In the genomic region with DNA sequence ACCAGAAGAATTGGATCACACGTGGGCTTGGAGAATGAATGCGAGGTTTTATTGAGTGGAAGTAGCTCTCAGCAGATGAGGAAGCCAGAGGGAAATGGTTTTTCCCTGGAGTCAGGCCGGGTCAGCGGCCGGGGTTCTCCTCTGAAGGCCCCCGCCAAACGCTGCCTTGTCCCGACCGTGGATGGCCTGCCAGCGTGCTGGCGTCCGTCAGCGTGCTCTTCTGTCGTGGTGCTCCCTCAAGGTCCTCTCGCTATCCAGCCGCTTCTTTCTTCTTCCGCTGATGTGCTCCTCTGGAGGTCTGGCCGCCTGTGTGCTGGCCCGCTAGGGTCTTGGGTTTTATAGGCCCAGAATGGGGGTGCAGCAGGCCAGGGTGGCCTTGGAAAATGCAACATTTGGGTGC, we compare ENCODE assay signal across 17 cellular contexts.
A peak's percentile ranks its signal among the peaks of the same experiment; 100 is the strongest.
DNase-seq lines count a peak whose midpoint lies in the region; ATAC-seq, FAIRE-seq and TF ChIP-seq lines count a peak whose summit lies in the region.
"Had no signal": no experiment of that assay in that cellular context is flagged by ENCODE, and none has a peak within 500 bp of the region (broad histone marks: within the 10 kb centered on the region; RNA-seq: fewer than 3 reads in every experiment).

No MANE protein-coding gene starts in this region.

- H3K18ac ChIP-seq in H9 (ENCODE audit: insufficient read length, low read depth, low read length) = no peak overlapping the region

- H3K27ac Mint-ChIP-seq in H9 (peak overlapping the region in 2 of 3 experiments; percentile 59 to 64; a peak in 3 of 7 replicates), immature natural killer cell (no peak overlapping the region)
- H3K27ac Mint-ChIP-seq: CD14-positive monocyte; CD4-positive, alpha-beta memory T cell had no signal

- H2AK5ac ChIP-seq in H9 (ENCODE audit: insufficient read length, low read length) = no peak overlapping the region

- no peak overlapping the region for H2BK20ac ChIP-seq in H9 (ENCODE audit: low read depth, low read length, poor library complexity, severe bottlenecking)

- no peak overlapping the region for H3K23ac ChIP-seq in H9 (ENCODE audit: insufficient read length, low read depth, low read length)

- H3K4ac ChIP-seq in H9 (ENCODE audit: low read depth, low read length) = no peak overlapping the region

- no TSS peak for BruUV-seq in K562 (replicated peaks; lab: Mats Ljungman, UMichigan)

- in situ Hi-C loops in K562 (cut with MboI) = no loop called here

- no peak overlapping the region; the same call in 1 of the 2 replicates for H3K14ac ChIP-seq in H9 (ENCODE audit: insufficient read depth, low read length)

- no peak overlapping the region for H4K91ac ChIP-seq in H9 (ENCODE audit: insufficient read length, low read depth, low read length)

- DNase-seq in D341Med (ENCODE audit: low spot score) (peak; percentile 14), H9 (no peak), K562 (ENCODE audit: extremely low read depth in 1 of 4, low spot score in 3 of 4) (peak in 1 of 4 experiments; percentile 28), mesenteric fat pad (ENCODE audit: low spot score) (peak; percentile 47), HT-29 (ENCODE audit: low spot score) (no peak), immature natural killer cell (no peak), SIG-M5 (lab: John Stamatoyannopoulos, UW) (no peak), MM.1S (no peak)
- DNase-seq: 8988T; CD4-positive, alpha-beta memory T cell; DMS79 treated with DMSO at 0.1 percent for 48 hours; EL; GM23248 had no signal

- H3K36me3 ChIP-seq in K562 (ENCODE audit: control insufficient read depth, insufficient read depth, low read length) (no peaks in the 10 kb centered on the region), MM.1S (replicated peaks; ENCODE audit: insufficient read depth, low read length) (no peaks in the 10 kb centered on the region)
- H3K36me3 ChIP-seq: BLaER1 had no signal

- TF ChIP-seq POLR2A in K562 (conservative IDR thresholded peaks at IDR 0.05) = no peak

- H3K27ac ChIP-seq in H9 (ENCODE audit: insufficient read length, low read depth, low read length) = no peak overlapping the region
- no peak overlapping the region for H3K27ac ChIP-seq in K562 (ENCODE audit: extremely low read depth, low read depth, low read length)
- no peak overlapping the region for H3K27ac ChIP-seq in MM.1S (ENCODE audit: low read length)
- H3K27ac ChIP-seq: BLaER1, GM23248 had no signal

- CTCF ChIA-PET in K562 (lab: Yijun Ruan, JAX; ENCODE audit: low intra/inter-chr PET ratio) = no interaction called here

- no peaks in the 10 kb centered on the region for H3K27me3 ChIP-seq in H9 (ENCODE audit: insufficient read depth, low read length)
- H3K27me3 ChIP-seq in K562 (ENCODE audit: control insufficient read depth in 2 of 2, insufficient read depth in 2 of 2, low read length in 2 of 2) = no peaks in the 10 kb centered on the region
- H3K27me3 ChIP-seq in MM.1S (replicated peaks; ENCODE audit: insufficient read depth, low read length) = no peaks in the 10 kb centered on the region
- H3K27me3 ChIP-seq: BLaER1 had no signal

- H3K23me2 ChIP-seq in H9 (ENCODE audit: insufficient read length, low read depth, low read length, poor library complexity, severe bottlenecking) = no peaks in the 10 kb centered on the region

- no peak overlapping the region for H3K56ac ChIP-seq in H9 (ENCODE audit: insufficient read length, low read depth, low read length)

- ATAC-seq in K562 = no peak
- ATAC-seq: GM12878 had no signal

- whole genome bisulfite sequencing in H9 (ENCODE audit: extremely low coverage, insufficient read length, low lambda C conversion rate) = no CpG with 5 or more reads among the region's 19 CpGs
- 5% methylated on average over 10 of the region's 19 CpGs for WGBS in K562 (ENCODE audit: insufficient coverage, low coverage, missing lambda C conversion rate)

- H3K9me1 ChIP-seq in K562 (ENCODE audit: control insufficient read depth, insufficient read depth, low read length) = no peaks in the 10 kb centered on the region

- no peak overlapping the region for H2BK15ac ChIP-seq in H9 (ENCODE audit: low read depth, low read length)

- no peak for TF ChIP-seq CTCF in H9 (conservative IDR thresholded peaks at IDR 0.05)
- no peak for TF ChIP-seq CTCF in K562 (IDR thresholded peaks at IDR 0.05 in 2 of 3, conservative IDR thresholded peaks at IDR 0.05 in 1 of 3; ENCODE audit: insufficient read depth in 2 of 3, low read depth in 1 of 3, low read length in 3 of 3)
- TF ChIP-seq CTCF in MM.1S (IDR thresholded peaks at IDR 0.05; ENCODE audit: low read length) = no peak

- no peak overlapping the region for H3K4me2 ChIP-seq in H9 (ENCODE audit: insufficient read depth, insufficient read length, low read length)
- no peak overlapping the region for H3K4me2 ChIP-seq in K562 (ENCODE audit: insufficient read depth, low read length)
- H3K4me2 ChIP-seq in MM.1S (ENCODE audit: low read depth, low read length) = no peak overlapping the region
- H3K4me2 ChIP-seq: BLaER1 had no signal

- H2BK12ac ChIP-seq in H9 (ENCODE audit: insufficient read length, low read depth, low read length) = no peak overlapping the region

- intact Hi-C loops in K562 (cut with micrococcal nuclease) = no loop called here

- TF ChIP-seq EP300 in K562 (IDR thresholded peaks at IDR 0.05; ENCODE audit: low read length) = no peak

- H3F3A ChIP-seq in MM.1S (ENCODE audit: insufficient read depth, low read length) = no peaks in the 10 kb centered on the region

- no peak for TF ChIP-seq RAD21 in K562 (CRISPR knock-in tag; conservative IDR thresholded peaks at IDR 0.05 in 1 of 2, IDR thresholded peaks at IDR 0.05 in 1 of 2)

- no peak overlapping the region for H2AFZ ChIP-seq in H9 (ENCODE audit: low read length)
- no peak overlapping the region for H2AFZ ChIP-seq in K562 (ENCODE audit: low read depth, low read length)
- no peak overlapping the region for H2AFZ ChIP-seq in MM.1S (ENCODE audit: low read length)
- H2AFZ ChIP-seq: GM23248 had no signal

- H3K4me1 Mint-ChIP-seq in H9 (peaks cover 0 to 7% of the 10 kb centered on the region in 2 experiments; a peak in 2 of 4 replicates), immature natural killer cell (no peaks in the 10 kb centered on the region)
- H3K4me1 Mint-ChIP-seq: CD14-positive monocyte; CD4-positive, alpha-beta memory T cell had no signal

- H3K9ac ChIP-seq in H9 (ENCODE audit: extremely low read depth, insufficient read length, low read length) (no peak overlapping the region), K562 (ENCODE audit: insufficient read depth in 1 of 2, low read depth in 2 of 2, low read length in 2 of 2) (no peak overlapping the region), MM.1S (ENCODE audit: low read length) (no peak overlapping the region)
- H3K9ac ChIP-seq: BLaER1, GM23248 had no signal

- no peak overlapping the region for H4K5ac ChIP-seq in H9 (ENCODE audit: insufficient read length, low read depth, low read length)

- H3T11ph ChIP-seq in H9 (ENCODE audit: low read length) = no peak overlapping the region

- no peaks in the 10 kb centered on the region for H3K9me3 Mint-ChIP-seq in H9
- peaks cover 0 to 15% (median 6%) of the 10 kb centered on the region in 6 donors for H3K9me3 Mint-ChIP-seq in immature natural killer cell

- H3K36me3 Mint-ChIP-seq in H9 (ENCODE audit: insufficient read depth in 1 of 3, low read depth in 3 of 3) = no peaks in the 10 kb centered on the region
- H3K36me3 Mint-ChIP-seq in immature natural killer cell = no peaks in the 10 kb centered on the region
- H3K36me3 Mint-ChIP-seq: CD14-positive monocyte; CD4-positive, alpha-beta memory T cell had no signal

- H4K20me1 ChIP-seq in H9 (ENCODE audit: control insufficient read depth, insufficient read depth, insufficient read length) (no peaks in the 10 kb centered on the region), K562 (replicated peaks; ENCODE audit: control insufficient read depth, insufficient read depth, low read length) (no peaks in the 10 kb centered on the region), MM.1S (ENCODE audit: insufficient read depth, low read length) (no peaks in the 10 kb centered on the region)
- H4K20me1 ChIP-seq: BLaER1 had no signal

- H3K79me2 ChIP-seq in H9 (ENCODE audit: insufficient read depth, low read length) (no peaks in the 10 kb centered on the region), K562 (ENCODE audit: control insufficient read depth, insufficient read depth, low read length) (no peaks in the 10 kb centered on the region), MM.1S (ENCODE audit: low read length) (no peaks in the 10 kb centered on the region)

- no peaks in the 10 kb centered on the region for H3K9me2 ChIP-seq in MM.1S (replicated peaks; ENCODE audit: insufficient read depth, low read length)

- no peak overlapping the region for H2BK120ac ChIP-seq in H9 (ENCODE audit: low read depth, low read length, poor library complexity, severe bottlenecking)

- no peak overlapping the region for H3K4me3 Mint-ChIP-seq in H9
- H3K4me3 Mint-ChIP-seq in immature natural killer cell = no peak overlapping the region
- H3K4me3 Mint-ChIP-seq: CD14-positive monocyte; CD4-positive, alpha-beta memory T cell had no signal

- H3K4me1 ChIP-seq in H9 (ENCODE audit: insufficient read depth, low read length) (no peaks in the 10 kb centered on the region), K562 (replicated peaks in 1 of 2; ENCODE audit: control insufficient read depth in 2 of 2, insufficient read depth in 2 of 2, low read length in 2 of 2) (no peaks in the 10 kb centered on the region), MM.1S (ENCODE audit: low read length) (no peaks in the 10 kb centered on the region)
- H3K4me1 ChIP-seq: BLaER1 had no signal

- FAIRE-seq in K562 (lab: Jason Lieb, UNC) = no peak
- FAIRE-seq: GM12878, H54 had no signal

- H3K9me3 ChIP-seq in H9 (ENCODE audit: control insufficient read depth, low read depth, low read length) (no peaks in the 10 kb centered on the region), K562 (replicated peaks; ENCODE audit: control insufficient read depth, insufficient read depth, low read depth, low read length) (no peaks in the 10 kb centered on the region; the same call in 1 of the 2 replicates), MM.1S (replicated peaks; ENCODE audit: insufficient read depth, low read length) (no peaks in the 10 kb centered on the region)
- H3K9me3 ChIP-seq: BLaER1 had no signal

- H3K4me3 ChIP-seq in K562 (no peak overlapping the region), MM.1S (ENCODE audit: low read length) (no peak overlapping the region)
- H3K4me3 ChIP-seq: BLaER1, GM12878, GM23248 had no signal

- POLR2A ChIA-PET in K562 (lab: Yijun Ruan, JAX) = no interaction called here

- H3K27me3 Mint-ChIP-seq in H9 (ENCODE audit: low read depth) = no peaks in the 10 kb centered on the region
- no peaks in the 10 kb centered on the region for H3K27me3 Mint-ChIP-seq in immature natural killer cell (ENCODE audit: low read depth in 3 of 3)
- H3K27me3 Mint-ChIP-seq: CD4-positive, alpha-beta memory T cell had no signal

- H2BK5ac ChIP-seq in H9 (ENCODE audit: insufficient read length, low read length) = no peak overlapping the region

- H3K79me1 ChIP-seq in H9 (ENCODE audit: insufficient read depth, low read depth, low read length, poor library complexity, severe bottlenecking) = no peaks in the 10 kb centered on the region

- H4K8ac ChIP-seq in H9 (replicated peaks; ENCODE audit: insufficient read length, low read depth, low read length) = no peak overlapping the region

TF ChIP-seq in K562, 482 proteins besides CTCF, POLR2A, EP300 and RAD21 (continues in another document):
- TF ChIP-seq TCF7L2 (IDR thresholded peaks at IDR 0.05; ENCODE audit: low read depth, low read length) = no peak
- TF ChIP-seq SMAD4 (CRISPR knock-in tag; conservative IDR thresholded peaks at IDR 0.05) = 0 out of 2 replicates have a peak, but pooled peaks have one; percentile 17
- no peak for TF ChIP-seq C11orf30 (IDR thresholded peaks at IDR 0.05; ENCODE audit: low read depth)

Comparison
In these comparisons a context has a peak if more than half of its experiments do, and no peak if none do; other contexts are left out.
1. DNase-seq: peak in D341Med (single experiment) and mesenteric fat pad (single experiment); none in H9 (single experiment), HT-29 (single experiment), immature natural killer cell (0 of 3), SIG-M5 (single experiment) and MM.1S (single experiment).
2. H3K27ac Mint-ChIP-seq: peak in H9 (2 of 3); none in immature natural killer cell (0 of 6).